ENCODE assay signal across 23 cellular contexts in the genomic region with DNA sequence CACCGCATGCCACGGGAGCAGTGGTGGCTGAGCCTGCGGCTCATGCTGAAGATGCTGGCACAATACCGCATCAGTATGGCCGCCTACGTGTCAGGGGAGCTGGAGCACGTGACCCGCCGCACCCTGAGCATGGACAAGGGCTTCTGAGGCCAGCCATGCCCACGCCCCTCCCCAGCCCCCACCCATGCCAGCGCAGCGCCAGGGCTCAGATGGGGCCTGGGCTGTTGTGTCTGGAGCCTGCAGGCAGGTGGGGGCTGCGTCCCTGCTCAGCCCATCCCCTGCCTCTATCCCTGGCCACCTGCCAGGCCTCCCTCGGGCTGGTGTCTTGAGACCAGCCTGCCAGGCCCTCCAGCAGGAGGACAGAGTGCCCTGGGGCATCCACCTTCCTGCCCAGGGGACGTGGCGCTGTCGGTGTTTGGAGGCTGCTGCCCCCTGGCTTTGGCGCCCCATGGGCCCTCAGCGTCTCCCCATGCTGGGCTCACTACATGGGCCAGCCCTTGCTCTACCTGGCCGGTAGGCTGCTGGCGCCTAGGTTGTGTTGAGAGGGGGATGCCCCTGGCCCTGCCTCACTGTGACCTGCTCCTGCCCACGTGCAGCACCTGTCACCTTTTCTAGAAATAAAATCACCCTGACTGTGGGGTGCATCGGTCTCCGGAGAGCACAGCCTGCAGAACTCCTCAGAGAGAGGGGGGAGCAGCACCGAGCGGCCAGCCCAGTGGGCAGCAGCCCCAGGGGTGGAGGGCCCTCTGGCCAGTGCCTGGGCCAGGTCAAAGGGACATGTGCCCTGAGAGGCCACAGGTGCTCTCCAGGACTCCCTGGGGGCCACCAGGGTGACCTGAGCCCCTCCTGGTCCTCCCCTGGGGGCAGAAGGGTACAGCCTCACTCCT. TPM values are rescaled to one million over a fixed set of nuclear protein-coding genes. Genes with fewer than 3 reads are reported as not detected.
DNase-seq lines count a peak whose midpoint lies in the region; ATAC-seq and TF ChIP-seq lines count a peak whose summit lies in the region.
"Had no signal": no experiment of that assay in that cellular context is flagged by ENCODE, and none has a peak within 500 bp of the region (broad histone marks: within the 10 kb centered on the region; RNA-seq: fewer than 3 reads in every experiment).

No MANE protein-coding gene starts in this region.

- no peaks in the 10 kb centered on the region for H3K9me3 Mint-ChIP-seq in MCF 10A (ENCODE audit: unreplicated experiment)
- H3K9me3 Mint-ChIP-seq: activated T-cell treated with anti-CD3 and anti-CD28 coated beads, Interleukin-2, amount 50 U/mL, for 24 hours had no signal

- H3K9me3 ChIP-seq in breast epithelium: no peaks in the 10 kb centered on the region
- no peaks in the 10 kb centered on the region for H3K9me3 ChIP-seq in IMR-90 (ENCODE audit: control insufficient read depth, insufficient read depth, low read length)
- H3K9me3 ChIP-seq: heart left ventricle, sigmoid colon, SJCRH30, tibial nerve had no signal

- H3K14ac ChIP-seq in IMR-90 (replicated peaks; ENCODE audit: low read depth, low read length): no peak overlapping the region

- H3K36me3 Mint-ChIP-seq in MCF 10A (ENCODE audit: insufficient read depth, unreplicated experiment): peaks cover 19% of the 10 kb centered on the region

- H2BK5ac ChIP-seq in IMR-90 (ENCODE audit: low read depth, low read length, poor library complexity, severe bottlenecking): no peak overlapping the region

- H2AK9ac ChIP-seq in IMR-90 (replicated peaks; ENCODE audit: low read depth, low read length, poor library complexity): no peak overlapping the region

- ATAC-seq in IMR-90 (ENCODE audit: low read depth): no peak

- no peak overlapping the region for H3K23ac ChIP-seq in IMR-90 (ENCODE audit: low read depth, low read length)

- POLR2A ChIA-PET in MCF 10A (lab: Yijun Ruan, JAX) (no interaction called here), IMR-90 (lab: Charles Lee; ENCODE audit: unreplicated experiment) (no interaction called here)

- intact Hi-C loops in MCF 10A (cut with micrococcal nuclease): no loop called here
- intact Hi-C loops in breast epithelium (cut with DNase I; ENCODE audit: low total_unique reads): no loop called here
- intact Hi-C loops in IMR-90 (cut with micrococcal nuclease): no loop called here

- CTCF ChIA-PET in MCF 10A (lab: Yijun Ruan, JAX): interaction anchor here (1.6 kb wide), 1 partner anchor 11 kb away, joined by 4 read pairs; no protein-coding TSS in a partner anchor
- CTCF ChIA-PET in IMR-90 (lab: Yijun Ruan, JAX): no interaction called here

- no peaks in the 10 kb centered on the region for H3K27me3 ChIP-seq in breast epithelium
- H3K27me3 ChIP-seq in IMR-90 (ENCODE audit: control insufficient read depth, insufficient read depth, low read length): no peaks in the 10 kb centered on the region
- H3K27me3 ChIP-seq: heart left ventricle, sigmoid colon, SJCRH30, tibial nerve had no signal

- no peaks in the 10 kb centered on the region for H3K9me1 ChIP-seq in IMR-90 (ENCODE audit: insufficient read depth, low read length)

- H4K91ac ChIP-seq in IMR-90 (ENCODE audit: insufficient read depth, low read depth, low read length): no peak overlapping the region

- no peak overlapping the region for H4K8ac ChIP-seq in IMR-90 (ENCODE audit: low read depth in 2 of 2, low read length in 2 of 2)

- no peak overlapping the region for H2BK20ac ChIP-seq in IMR-90 (ENCODE audit: low read depth, low read length)

- no peak overlapping the region for H2BK15ac ChIP-seq in IMR-90 (ENCODE audit: low read depth, low read length)

- no peak overlapping the region for H3K4me2 ChIP-seq in IMR-90 (ENCODE audit: low read depth, low read length)

- dilution Hi-C loops in IMR-90 (cut with HindIII; ENCODE audit: low sequenced_read_pairs, unreplicated experiment): no loop called here

- H2AK5ac ChIP-seq in IMR-90 (ENCODE audit: low read depth, low read length): no peak overlapping the region

- H3K27ac ChIP-seq in breast epithelium (no peak overlapping the region), IMR-90 (ENCODE audit: insufficient read depth, low read length) (no peak overlapping the region)
- H3K27ac ChIP-seq: heart left ventricle, sigmoid colon, SJCRH30 had no signal

- no peak overlapping the region for H3K4ac ChIP-seq in IMR-90 (ENCODE audit: low read depth, low read length)

- H3K4me3 ChIP-seq in breast epithelium: no peak overlapping the region
- H3K4me3 ChIP-seq in IMR-90 (ENCODE audit: insufficient read depth, low read depth, low read length): no peak overlapping the region
- H3K4me3 ChIP-seq in epithelial cell of esophagus (ENCODE audit: low read length): no peak overlapping the region
- H3K4me3 ChIP-seq: heart left ventricle, sigmoid colon, SJCRH30, tibial nerve had no signal

- DNase-seq in MCF 10A (ENCODE audit: unreplicated experiment) (no peak), breast epithelium (ENCODE audit: low spot score in 2 of 2) (no peak), IMR-90 (no peak), epithelial cell of esophagus (ENCODE audit: low read depth) (no peak), T-helper 2 cell (no peak), HT-29 (ENCODE audit: low spot score) (no peak)
- DNase-seq: activated CD4-positive, alpha-beta T cell treated with anti-CD3 and anti-CD28 coated beads for 4 hours; activated gamma-delta T cell treated with Interleukin-2 at 50 U/mL for 16 hours; activated T-cell treated with anti-CD3 and anti-CD28 coated beads, Interleukin-2, amount 50 U/mL, for 24 hours; erythroblast; foreskin fibroblast; heart left ventricle; kidney glomerular epithelial cell; NCI-H1105; NCI-H2081; NCI-H446 treated with DMSO at 0.1 percent for 48 hours; sigmoid colon; SJCRH30; stimulated activated CD4-positive, alpha-beta T cell treated with anti-CD3 and anti-CD28 coated beads, Interleukin-15, amount 100 ng/mL, for 24 hours; T-helper 1 cell had no signal

- in situ Hi-C loops in IMR-90 (cut with MboI; ENCODE audit: low sequenced_read_pairs): no loop called here

- H3K56ac ChIP-seq in IMR-90 (ENCODE audit: extremely low read depth, insufficient read depth, low read length): no peak overlapping the region

- BruUV-seq in MCF 10A (replicated peaks; lab: Mats Ljungman, UMichigan) (TSS peak; percentile 53), IMR-90 (replicated peaks; lab: Mats Ljungman, UMichigan) (TSS peak; percentile 73)

- no peak overlapping the region for H4K5ac ChIP-seq in IMR-90 (ENCODE audit: low read depth, low read length)

- no peak overlapping the region for H3K27ac Mint-ChIP-seq in MCF 10A (ENCODE audit: low read depth, unreplicated experiment)
- H3K27ac Mint-ChIP-seq: activated T-cell treated with anti-CD3 and anti-CD28 coated beads, Interleukin-2, amount 50 U/mL, for 24 hours had no signal

- TF ChIP-seq POLR2A in breast epithelium (IDR thresholded peaks at IDR 0.05) (no peak), IMR-90 (IDR thresholded peaks at IDR 0.05; ENCODE audit: low read depth, low read length) (no peak)

- no peaks in the 10 kb centered on the region for H3K27me3 Mint-ChIP-seq in MCF 10A (ENCODE audit: insufficient read depth, unreplicated experiment)
- H3K27me3 Mint-ChIP-seq: activated T-cell treated with anti-CD3 and anti-CD28 coated beads, Interleukin-2, amount 50 U/mL, for 24 hours had no signal

- H3K4me1 ChIP-seq in breast epithelium (no peaks in the 10 kb centered on the region), IMR-90 (ENCODE audit: control insufficient read depth, insufficient read depth, low read length) (no peaks in the 10 kb centered on the region)
- H3K4me1 ChIP-seq: heart left ventricle, sigmoid colon, SJCRH30 had no signal

- H2BK120ac ChIP-seq in IMR-90 (ENCODE audit: low read depth, low read length): no peak overlapping the region

- H3K4me3 Mint-ChIP-seq in MCF 10A (ENCODE audit: unreplicated experiment): no peak overlapping the region
- H3K4me3 Mint-ChIP-seq: activated T-cell treated with anti-CD3 and anti-CD28 coated beads, Interleukin-2, amount 50 U/mL, for 24 hours had no signal

- no peak for TF ChIP-seq CTCF in MCF 10A (IDR thresholded peaks at IDR 0.05; ENCODE audit: unreplicated experiment)
- no peak for TF ChIP-seq CTCF in breast epithelium (IDR thresholded peaks at IDR 0.05)
- no peak for TF ChIP-seq CTCF in IMR-90 (conservative IDR thresholded peaks at IDR 0.05; ENCODE audit: low read depth, low read length)
- peak; percentile 5 for TF ChIP-seq CTCF in epithelial cell of esophagus (IDR thresholded peaks at IDR 0.05; ENCODE audit: insufficient read depth, low read depth, low read length, missing control alignments)

- no peak overlapping the region for H2AFZ ChIP-seq in IMR-90 (replicated peaks; ENCODE audit: low read length, poor library complexity)

- no peak overlapping the region for H3K9ac ChIP-seq in IMR-90 (ENCODE audit: low read depth, low read length)

- H3K36me3 ChIP-seq in breast epithelium (peaks cover 8% of the 10 kb centered on the region), IMR-90 (ENCODE audit: control insufficient read depth, insufficient read depth, low read length) (peaks cover 45% of the 10 kb centered on the region)
- H3K36me3 ChIP-seq: SJCRH30 had no signal

- H3K4me1 Mint-ChIP-seq in MCF 10A (ENCODE audit: insufficient read depth, unreplicated experiment): no peaks in the 10 kb centered on the region

- no peak overlapping the region for H3K18ac ChIP-seq in IMR-90 (ENCODE audit: low read depth, low read length)

- 100% methylated on average over 2 of the region's 26 CpGs; no CpG with 5 or more reads in 1 of the 2 experiments for WGBS in IMR-90 (ENCODE audit: extremely low coverage in 2 of 2, insufficient read length in 1 of 2), 2 experiments

- H4K20me1 ChIP-seq in IMR-90 (ENCODE audit: insufficient read depth, low read length): peaks cover 11% of the 10 kb centered on the region

- no peak for TF ChIP-seq RAD21 in IMR-90 (IDR thresholded peaks at IDR 0.05; ENCODE audit: low read length)

- H3K79me1 ChIP-seq in IMR-90 (ENCODE audit: low read depth in 1 of 2, low read length in 2 of 2): no peaks in the 10 kb centered on the region

RNA-seq across cellular contexts. Expression of gene CFAP410, which starts 12.2 kb away (rescaled TPM):
- total RNA-seq in MCF 10A (2022): 10.1 and 13.3 TPM in 2 replicates
- total RNA-seq in breast epithelium: 10 to 100 TPM; 22.2 to 31.1 (median 27.8) TPM
- total RNA-seq in IMR-90 (2012; rRNA removed): 3.3 and 3.8 TPM in 2 replicates
- 10.3 and 12.4 TPM in 2 replicates for polyA plus RNA-seq in IMR-90 (2012; rRNA removed)
- polyA plus RNA-seq in IMR-90 (2012; cell fraction: cytosol; rRNA removed): 18.3 and 20.2 TPM in 2 replicates
- polyA plus RNA-seq in IMR-90 (2012; cell fraction: nucleus; rRNA removed; ENCODE audit: low replicate concordance): 43.6 and 107 TPM in 2 replicates
- total RNA-seq in HT-29 (2014; rRNA removed; shearing (Covaris generic)): 21.7 and 21.8 TPM in 2 replicates

RNA-seq across cellular contexts. Expression of gene TRPM2, which starts 26.5 kb away (rescaled TPM):
- total RNA-seq in MCF 10A (2022) (10.0 and 11.0 TPM in 2 replicates), breast epithelium (1 to 10 TPM; 4.3 to 7.9 (median 7.2) TPM), IMR-90 (2012; rRNA removed) (not detected in 2 replicates)
- not detected in 2 replicates for polyA plus RNA-seq in IMR-90 (2012; rRNA removed)
- not detected in 2 replicates for polyA plus RNA-seq in IMR-90 (2012; cell fraction: cytosol; rRNA removed)
- polyA plus RNA-seq in IMR-90 (2012; cell fraction: nucleus; rRNA removed; ENCODE audit: low replicate concordance): 0.05 TPM in 1 of 2 replicates, not detected in the other
- 0.60 TPM in 1 of 2 replicates, not detected in the other for total RNA-seq in HT-29 (2014; rRNA removed; shearing (Covaris generic))

RNA-seq across cellular contexts. Expression of gene PFKL, which starts 27.1 kb away (rescaled TPM):
- total RNA-seq in MCF 10A (2022): 68.0 and 90.2 TPM in 2 replicates
- 100 to 1,000 TPM in 1 of 3 donors, 10 to 100 TPM in 2; 80.9 to 101 (median 97.9) TPM for total RNA-seq in breast epithelium
- 100 and 103 TPM in 2 replicates for total RNA-seq in IMR-90 (2012; rRNA removed)
- polyA plus RNA-seq in IMR-90 (2012; rRNA removed): 126 and 131 TPM in 2 replicates
- polyA plus RNA-seq in IMR-90 (2012; cell fraction: cytosol; rRNA removed): 121 and 205 TPM in 2 replicates
- 315 and 685 TPM in 2 replicates for polyA plus RNA-seq in IMR-90 (2012; cell fraction: nucleus; rRNA removed; ENCODE audit: low replicate concordance)
- 142 and 154 TPM in 2 replicates for total RNA-seq in HT-29 (2014; rRNA removed; shearing (Covaris generic))

RNA-seq across cellular contexts. Expression of gene AIRE, which starts 41.3 kb away (rescaled TPM):
- not detected in 2 replicates for total RNA-seq in MCF 10A (2022)
- not detected for total RNA-seq in breast epithelium
- total RNA-seq in IMR-90 (2012; rRNA removed): not detected in 2 replicates
- polyA plus RNA-seq in IMR-90 (2012; rRNA removed): 0.03 and 0.05 TPM in 2 replicates
- polyA plus RNA-seq in IMR-90 (2012; cell fraction: cytosol; rRNA removed): not detected in 2 replicates
- 0.54 and 0.91 TPM in 2 replicates for polyA plus RNA-seq in IMR-90 (2012; cell fraction: nucleus; rRNA removed; ENCODE audit: low replicate concordance)
- not detected in 2 replicates for total RNA-seq in HT-29 (2014; rRNA removed; shearing (Covaris generic))
- total RNA-seq: activated CD8-positive, alpha-beta memory T cell treated with anti-CD3 and anti-CD28 coated beads for 36 hours; posterior vena cava; sigmoid colon had no signal
